In genomic region chr1:210715072-210715471, GRCh38 we compare ENCODE assay signal across 26 cellular contexts.
DNase-seq lines count a peak whose midpoint lies in the region; ATAC-seq, FAIRE-seq and TF ChIP-seq lines count a peak whose summit lies in the region.
"Had no signal": no experiment of that assay in that cellular context is flagged by ENCODE, and none has a peak within 500 bp of the region (broad histone marks: within the 10 kb centered on the region; RNA-seq: fewer than 3 reads in every experiment).

No MANE protein-coding gene starts in this region.

- intact Hi-C loops in MCF 10A (cut with micrococcal nuclease): loop anchor here (2.0 to 10.0 kb wide), 2 partner anchors 130 to 420 kb away; partner anchors contain the start of gene KCNH1
- intact Hi-C loops in breast epithelium (cut with DNase I; ENCODE audit: low total_unique reads): no loop called here
- intact Hi-C loops in pancreas (cut with DNase I): no loop called here

- no peak overlapping the region for H3K4me3 Mint-ChIP-seq in MCF 10A (ENCODE audit: unreplicated experiment)
- no peak overlapping the region for H3K4me3 Mint-ChIP-seq in progenitor cell of endocrine pancreas (ENCODE audit: low read depth)
- H3K4me3 Mint-ChIP-seq: activated B cell treated with CpG ODN at 0.5 μM for 24 hours; activated CD4-positive, alpha-beta memory T cell treated with anti-CD3 and anti-CD28 coated beads for 36 hours; immature natural killer cell; naive B cell; stimulated activated naive CD8-positive, alpha-beta T cell treated with anti-CD3 and anti-CD28 coated beads, Interleukin-15, Interleukin-2, amounts not matched to agents 100 ng/mL and 50 ng/mL, for 24 hours had no signal

- H3K4me3 ChIP-seq in breast epithelium: no peak overlapping the region
- no peak overlapping the region for H3K4me3 ChIP-seq in pancreas
- H3K4me3 ChIP-seq: GM23248, left ventricle myocardium inferior had no signal

- POLR2A ChIA-PET in MCF 10A (lab: Yijun Ruan, JAX): no interaction called here

- DNase-seq in MCF 10A (ENCODE audit: unreplicated experiment) (peak; percentile 63), breast epithelium (ENCODE audit: low spot score in 2 of 2) (no peak), OCI-M1 (lab: John Stamatoyannopoulos, UW) (peak; percentile 14), foreskin keratinocyte (peak in 1 of 2 donors; percentile 17), superior temporal gyrus (ENCODE audit: extremely low spot score) (peak; percentile 49), pancreas (no peak), DMS79 (lab: John Stamatoyannopoulos, UW) (no peak), progenitor cell of endocrine pancreas (ENCODE audit: low spot score, unreplicated experiment) (no peak)
- DNase-seq: activated B cell treated with CpG ODN at 0.5 μM for 24 hours; activated CD4-positive, alpha-beta memory T cell treated with anti-CD3 and anti-CD28 coated beads for 36 hours; activated CD8-positive, alpha-beta memory T cell treated with anti-CD3 and anti-CD28 coated beads, Interleukin-2, amount 50 U/mL, for 48 hours; activated naive CD4-positive, alpha-beta T cell treated with anti-CD3 and anti-CD28 coated beads, Interleukin-2, amount 50 U/mL, for 16 hours; aorta; central memory CD4-positive, alpha-beta T cell; GM23248; immature natural killer cell; IMR-90; left ventricle myocardium inferior; naive B cell; NCI-H2029 treated with DMSO at 0.1 percent for 48 hours; NCI-H2227 treated with DMSO at 0.1 percent for 48 hours; NCI-H526 treated with DMSO at 0.1 percent for 48 hours; SHP77 treated with DMSO at 0.1 percent for 48 hours; trophoblast cell had no signal

- H3K27me3 Mint-ChIP-seq in MCF 10A (ENCODE audit: insufficient read depth, unreplicated experiment) (no peaks in the 10 kb centered on the region), progenitor cell of endocrine pancreas (no peaks in the 10 kb centered on the region)
- H3K27me3 Mint-ChIP-seq: activated B cell treated with CpG ODN at 0.5 μM for 24 hours; activated CD4-positive, alpha-beta memory T cell treated with anti-CD3 and anti-CD28 coated beads for 36 hours; naive B cell; stimulated activated naive CD8-positive, alpha-beta T cell treated with anti-CD3 and anti-CD28 coated beads, Interleukin-15, Interleukin-2, amounts not matched to agents 100 ng/mL and 50 ng/mL, for 24 hours had no signal

- H3K36me3 ChIP-seq in breast epithelium (no peaks in the 10 kb centered on the region), pancreas (no peaks in the 10 kb centered on the region)
- H3K36me3 ChIP-seq: left ventricle myocardium inferior, neutrophil had no signal

- TF ChIP-seq CTCF in MCF 10A (IDR thresholded peaks at IDR 0.05; ENCODE audit: unreplicated experiment): no peak
- no peak for TF ChIP-seq CTCF in breast epithelium (IDR thresholded peaks at IDR 0.05)
- no peak for TF ChIP-seq CTCF in foreskin keratinocyte (conservative IDR thresholded peaks at IDR 0.05)
- no peak for TF ChIP-seq CTCF in pancreas (IDR thresholded peaks at IDR 0.05)
- no peak for TF ChIP-seq CTCF in progenitor cell of endocrine pancreas (IDR thresholded peaks at IDR 0.05; ENCODE audit: unreplicated experiment)

- no TSS peak for BruUV-seq in MCF 10A (replicated peaks; lab: Mats Ljungman, UMichigan)

- no peaks in the 10 kb centered on the region for H3K36me3 Mint-ChIP-seq in MCF 10A (ENCODE audit: insufficient read depth, unreplicated experiment)
- H3K36me3 Mint-ChIP-seq in progenitor cell of endocrine pancreas (ENCODE audit: insufficient read depth): no peaks in the 10 kb centered on the region
- H3K36me3 Mint-ChIP-seq: activated CD4-positive, alpha-beta memory T cell treated with anti-CD3 and anti-CD28 coated beads for 36 hours; immature natural killer cell; naive B cell had no signal

- H3K4me1 ChIP-seq in breast epithelium: no peaks in the 10 kb centered on the region
- H3K4me1 ChIP-seq in foreskin keratinocyte: no peaks in the 10 kb centered on the region
- H3K4me1 ChIP-seq in pancreas: no peaks in the 10 kb centered on the region
- H3K4me1 ChIP-seq: left ventricle myocardium inferior had no signal

- no peak for FAIRE-seq in pancreas (lab: Jason Lieb, UNC)

- H3K27me3 ChIP-seq in breast epithelium (no peaks in the 10 kb centered on the region), foreskin keratinocyte (no peaks in the 10 kb centered on the region), pancreas (no peaks in the 10 kb centered on the region)
- H3K27me3 ChIP-seq: neutrophil had no signal

- CTCF ChIA-PET in MCF 10A (lab: Yijun Ruan, JAX): interaction anchor here (0.6 to 1.1 kb wide), 3 partner anchors 11 to 402 kb away, joined by 3 to 5 read pairs (median 4); no protein-coding TSS in a partner anchor

- no peaks in the 10 kb centered on the region for H3K4me1 Mint-ChIP-seq in MCF 10A (ENCODE audit: insufficient read depth, unreplicated experiment)
- H3K4me1 Mint-ChIP-seq in progenitor cell of endocrine pancreas (ENCODE audit: low read depth): no peaks in the 10 kb centered on the region
- H3K4me1 Mint-ChIP-seq: activated B cell treated with CpG ODN at 0.5 μM for 24 hours, immature natural killer cell, naive B cell had no signal

- no peak overlapping the region for H3K27ac Mint-ChIP-seq in MCF 10A (ENCODE audit: low read depth, unreplicated experiment)
- no peak overlapping the region for H3K27ac Mint-ChIP-seq in progenitor cell of endocrine pancreas
- H3K27ac Mint-ChIP-seq: activated B cell treated with CpG ODN at 0.5 μM for 24 hours; activated CD4-positive, alpha-beta memory T cell treated with anti-CD3 and anti-CD28 coated beads for 36 hours; immature natural killer cell; naive B cell; stimulated activated naive CD8-positive, alpha-beta T cell treated with anti-CD3 and anti-CD28 coated beads, Interleukin-15, Interleukin-2, amounts not matched to agents 100 ng/mL and 50 ng/mL, for 24 hours had no signal

- ATAC-seq in foreskin keratinocyte (peak; percentile 60), pancreas (no peak)

- TF ChIP-seq POLR2A in breast epithelium (IDR thresholded peaks at IDR 0.05): no peak

- H3K27ac ChIP-seq in breast epithelium (no peak overlapping the region), foreskin keratinocyte (no peak overlapping the region), pancreas (no peak overlapping the region)
- H3K27ac ChIP-seq: GM23248, left ventricle myocardium inferior, neutrophil had no signal

- H3K9me3 ChIP-seq in breast epithelium (no peaks in the 10 kb centered on the region), pancreas (no peaks in the 10 kb centered on the region)
- H3K9me3 ChIP-seq: left ventricle myocardium inferior, neutrophil had no signal

- H3K9me3 Mint-ChIP-seq in MCF 10A (ENCODE audit: unreplicated experiment) (no peaks in the 10 kb centered on the region), progenitor cell of endocrine pancreas (ENCODE audit: low read depth) (no peaks in the 10 kb centered on the region)
- H3K9me3 Mint-ChIP-seq: activated B cell treated with CpG ODN at 0.5 μM for 24 hours; activated CD4-positive, alpha-beta memory T cell treated with anti-CD3 and anti-CD28 coated beads for 36 hours; immature natural killer cell; naive B cell; stimulated activated naive CD8-positive, alpha-beta T cell treated with anti-CD3 and anti-CD28 coated beads, Interleukin-15, Interleukin-2, amounts not matched to agents 100 ng/mL and 50 ng/mL, for 24 hours had no signal

Comparison
In these comparisons a context has a peak if more than half of its experiments do, and no peak if none do; other contexts are left out.
1. DNase-seq: peak in MCF 10A (single experiment), OCI-M1 (single experiment) and superior temporal gyrus (single experiment); none in breast epithelium (0 of 2), pancreas (0 of 6), DMS79 (single experiment) and progenitor cell of endocrine pancreas (single experiment).